ENCODE assay signal across 8 cellular contexts in the genomic region with DNA sequence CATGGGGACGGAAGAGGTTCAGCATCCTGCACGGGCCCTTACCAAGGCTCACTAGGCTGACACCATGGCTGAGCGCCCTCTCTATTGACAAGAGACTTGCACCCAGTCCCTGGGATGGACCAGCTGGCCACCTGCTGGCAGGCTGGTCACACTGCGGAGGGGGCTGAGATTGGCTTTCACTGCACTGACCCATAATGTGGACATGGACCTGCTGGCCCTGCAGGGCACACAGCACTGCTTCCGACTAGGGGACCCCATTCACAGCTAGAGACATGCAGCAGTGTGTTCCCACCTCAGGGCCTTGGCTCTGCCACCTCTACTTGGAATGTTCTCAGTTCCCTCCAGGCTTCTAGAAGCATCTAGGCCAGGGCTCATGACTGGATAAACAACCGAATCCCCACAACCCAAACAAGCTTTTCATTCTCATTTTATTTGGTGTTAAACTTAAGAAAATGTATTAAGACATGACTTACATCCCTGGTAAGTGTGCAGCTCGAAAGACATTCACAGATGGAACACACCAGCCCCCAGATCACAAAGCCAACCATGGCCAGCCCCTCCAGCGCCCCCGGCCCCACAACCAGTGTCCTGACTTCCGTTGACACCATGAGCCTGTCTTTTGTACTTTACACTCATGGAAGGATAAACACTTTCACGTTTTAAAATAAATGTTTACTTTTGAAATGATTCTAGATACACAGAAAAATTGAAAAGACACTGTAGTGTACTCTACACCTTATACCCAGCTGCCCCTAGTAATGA. TPM values are rescaled to one million over a fixed set of nuclear protein-coding genes. Genes with fewer than 3 reads are reported as not detected.
A peak's percentile ranks its signal among the peaks of the same experiment; 100 is the strongest.
DNase-seq lines count a peak whose midpoint lies in the region; ATAC-seq and TF ChIP-seq lines count a peak whose summit lies in the region.

No MANE protein-coding gene starts in this region.

- H3K27ac ChIP-seq in DOHH2 (ENCODE audit: low read depth, low read length) (no peak overlapping the region), upper lobe of right lung (no peak overlapping the region)

- peak; percentile 97 for ATAC-seq in activated CD8-positive, alpha-beta T cell treated with anti-CD3 and anti-CD28 coated beads for 36 hours
- ATAC-seq in upper lobe of right lung (peak; percentile 92), HG02884 (IDR thresholded peaks at IDR 0.05; ENCODE audit: unreplicated experiment) (no peak), HG02938 (IDR thresholded peaks at IDR 0.05; ENCODE audit: unreplicated experiment) (no peak)

- no peaks in the 10 kb centered on the region for H3K9me3 Mint-ChIP-seq in activated CD8-positive, alpha-beta T cell treated with anti-CD3 and anti-CD28 coated beads for 36 hours
- H3K9me3 Mint-ChIP-seq in nephron progenitor cell: no peaks in the 10 kb centered on the region

- POLR2A ChIA-PET in activated CD8-positive, alpha-beta T cell treated with anti-CD3 and anti-CD28 coated beads for 36 hours (lab: Charles Lee): no interaction called here

- no peaks in the 10 kb centered on the region for H3F3A ChIP-seq in DOHH2 (ENCODE audit: control insufficient read depth, insufficient read depth)
- no peaks in the 10 kb centered on the region for H3F3A ChIP-seq in Loucy (ENCODE audit: low read depth)

- no peaks in the 10 kb centered on the region for H3K27me3 Mint-ChIP-seq in activated CD8-positive, alpha-beta T cell treated with anti-CD3 and anti-CD28 coated beads for 36 hours
- no peaks in the 10 kb centered on the region for H3K27me3 Mint-ChIP-seq in nephron progenitor cell (ENCODE audit: low read depth, poor library complexity)

- TF ChIP-seq CTCF in DOHH2 (IDR thresholded peaks at IDR 0.05; ENCODE audit: low read depth, low read length, poor library complexity, severe bottlenecking): peak; percentile 54
- TF ChIP-seq CTCF in Loucy (conservative IDR thresholded peaks at IDR 0.05; ENCODE audit: low read length): peak; percentile 75
- peak; percentile 68 for TF ChIP-seq CTCF in activated CD8-positive, alpha-beta T cell treated with anti-CD3 and anti-CD28 coated beads for 36 hours (IDR thresholded peaks at IDR 0.05)
- TF ChIP-seq CTCF in nephron progenitor cell (IDR thresholded peaks at IDR 0.05): peak; percentile 60
- TF ChIP-seq CTCF in upper lobe of right lung (IDR thresholded peaks at IDR 0.05): peak; percentile 86

- CTCF ChIA-PET in activated CD8-positive, alpha-beta T cell treated with anti-CD3 and anti-CD28 coated beads for 36 hours (lab: Charles Lee): interaction anchor here (0.7 to 2.5 kb wide), 10 partner anchors 13 to 203 kb away, joined by 3 to 12 read pairs (median 4); a partner anchor contains a TSS

- no peak overlapping the region for H2AFZ ChIP-seq in Loucy (ENCODE audit: low read length)

- intact Hi-C loops in activated CD8-positive, alpha-beta T cell treated with anti-CD3 and anti-CD28 coated beads for 36 hours (cut with micrococcal nuclease): loop anchor here (5.0 kb wide), 1 partner anchor 192 kb away; no protein-coding TSS in a partner anchor
- intact Hi-C loops in upper lobe of right lung (cut with DNase I): loop anchor here (10.0 kb wide), 1 partner anchor 180 kb away; no protein-coding TSS in a partner anchor

- H3K36me3 ChIP-seq in DOHH2 (ENCODE audit: control insufficient read depth, low read length) (no peaks in the 10 kb centered on the region), Loucy (ENCODE audit: insufficient read depth, low read length) (no peaks in the 10 kb centered on the region), upper lobe of right lung (no peaks in the 10 kb centered on the region)

- no peaks in the 10 kb centered on the region for H3K9me2 ChIP-seq in DOHH2 (replicated peaks; ENCODE audit: control insufficient read depth, low read length)
- H3K9me2 ChIP-seq in Loucy (replicated peaks; ENCODE audit: low read depth, low read length): no peaks in the 10 kb centered on the region

- H3K9ac ChIP-seq in Loucy (ENCODE audit: low read depth, low read length, poor library complexity, severe bottlenecking): no peak overlapping the region

- H3K9me3 ChIP-seq in DOHH2 (ENCODE audit: control insufficient read depth, insufficient read depth, low read length) (no peaks in the 10 kb centered on the region), Loucy (ENCODE audit: insufficient read depth, low read depth, low read length) (no peaks in the 10 kb centered on the region), upper lobe of right lung (no peaks in the 10 kb centered on the region)

- no peak for TF ChIP-seq POLR2A in erythroblast (IDR thresholded peaks at IDR 0.05; ENCODE audit: low read length)

- H3K4me1 ChIP-seq in DOHH2 (ENCODE audit: control insufficient read depth, low read length): no peaks in the 10 kb centered on the region
- H3K4me1 ChIP-seq in Loucy (ENCODE audit: insufficient read depth, low read length, poor library complexity, severe bottlenecking): no peaks in the 10 kb centered on the region
- no peaks in the 10 kb centered on the region for H3K4me1 ChIP-seq in upper lobe of right lung

- H3K4me2 ChIP-seq in DOHH2 (ENCODE audit: low read length) (no peak overlapping the region), Loucy (ENCODE audit: low read depth, low read length, poor library complexity, severe bottlenecking) (no peak overlapping the region)

- H3K27me3 ChIP-seq in DOHH2 (ENCODE audit: control insufficient read depth, low read length): peaks cover 19% of the 10 kb centered on the region
- no peaks in the 10 kb centered on the region for H3K27me3 ChIP-seq in Loucy (ENCODE audit: insufficient read depth, low read length, poor library complexity, severe bottlenecking)
- no peaks in the 10 kb centered on the region for H3K27me3 ChIP-seq in upper lobe of right lung

- H3K27ac Mint-ChIP-seq in activated CD8-positive, alpha-beta T cell treated with anti-CD3 and anti-CD28 coated beads for 36 hours: no peak overlapping the region
- no peak overlapping the region for H3K27ac Mint-ChIP-seq in nephron progenitor cell

- no peak overlapping the region for H3K4me3 Mint-ChIP-seq in activated CD8-positive, alpha-beta T cell treated with anti-CD3 and anti-CD28 coated beads for 36 hours
- no peak overlapping the region for H3K4me3 Mint-ChIP-seq in nephron progenitor cell

- no peaks in the 10 kb centered on the region for H4K20me1 ChIP-seq in DOHH2 (ENCODE audit: control insufficient read depth, insufficient read depth, low read depth, low read length)
- H4K20me1 ChIP-seq in Loucy (ENCODE audit: insufficient read depth, low read length, poor library complexity, severe bottlenecking): no peaks in the 10 kb centered on the region

- no peaks in the 10 kb centered on the region for H3K36me3 Mint-ChIP-seq in activated CD8-positive, alpha-beta T cell treated with anti-CD3 and anti-CD28 coated beads for 36 hours (ENCODE audit: low read depth)
- no peaks in the 10 kb centered on the region for H3K36me3 Mint-ChIP-seq in nephron progenitor cell (ENCODE audit: low read depth)

- H3K4me1 Mint-ChIP-seq in activated CD8-positive, alpha-beta T cell treated with anti-CD3 and anti-CD28 coated beads for 36 hours (ENCODE audit: low read depth): no peaks in the 10 kb centered on the region
- H3K4me1 Mint-ChIP-seq in nephron progenitor cell: no peaks in the 10 kb centered on the region

- peak; percentile 70 for DNase-seq in activated CD8-positive, alpha-beta T cell treated with anti-CD3 and anti-CD28 coated beads for 36 hours
- peak; percentile 56 to 74 for DNase-seq in erythroblast (lab: John Stamatoyannopoulos, UW)
- DNase-seq in nephron progenitor cell: peak; percentile 55
- DNase-seq in upper lobe of right lung: peak; percentile 83

- no peak overlapping the region for H3K4me3 ChIP-seq in DOHH2 (ENCODE audit: low read length)
- no peak overlapping the region for H3K4me3 ChIP-seq in Loucy (ENCODE audit: low read length, poor library complexity, severe bottlenecking)
- no peak overlapping the region for H3K4me3 ChIP-seq in upper lobe of right lung

- no peaks in the 10 kb centered on the region for H3K79me2 ChIP-seq in DOHH2 (ENCODE audit: control insufficient read depth, low read length)
- H3K79me2 ChIP-seq in Loucy (ENCODE audit: insufficient read depth, low read length): no peaks in the 10 kb centered on the region

RNA-seq across cellular contexts. Expression of a gene that starts 9.3 kb away (rescaled TPM):
- total RNA-seq in activated CD8-positive, alpha-beta T cell treated with anti-CD3 and anti-CD28 coated beads for 36 hours: not detected
- total RNA-seq in upper lobe of right lung: not detected

RNA-seq across cellular contexts. Expression of a gene that starts 18.9 kb away (rescaled TPM):
- 10 to 100 TPM; 44.1 to 45.7 TPM for total RNA-seq in activated CD8-positive, alpha-beta T cell treated with anti-CD3 and anti-CD28 coated beads for 36 hours
- 42.3 TPM for total RNA-seq in upper lobe of right lung

RNA-seq across cellular contexts. Expression of a gene that starts 23.1 kb away (rescaled TPM):
- total RNA-seq in activated CD8-positive, alpha-beta T cell treated with anti-CD3 and anti-CD28 coated beads for 36 hours: not detected
- total RNA-seq in upper lobe of right lung: 10.7 TPM

RNA-seq across cellular contexts. Expression of a gene that starts 27.1 kb away (rescaled TPM):
- total RNA-seq in activated CD8-positive, alpha-beta T cell treated with anti-CD3 and anti-CD28 coated beads for 36 hours: not detected
- not detected for total RNA-seq in upper lobe of right lung

RNA-seq across cellular contexts. Expression of a gene that starts 48.8 kb away (rescaled TPM):
- not detected for total RNA-seq in activated CD8-positive, alpha-beta T cell treated with anti-CD3 and anti-CD28 coated beads for 36 hours
- total RNA-seq in upper lobe of right lung: 0.35 TPM

Comparison
In these comparisons a context has a peak if more than half of its experiments do, and no peak if none do; other contexts are left out.
1. ATAC-seq: peak in activated CD8-positive, alpha-beta T cell treated with anti-CD3 and anti-CD28 coated beads for 36 hours (single experiment) and upper lobe of right lung (single experiment); none in HG02884 (single experiment) and HG02938 (single experiment).
2. RNA of a gene that starts 23.1 kb away (total RNA-seq): 10.7 TPM in upper lobe of right lung (single experiment); not detected in activated CD8-positive, alpha-beta T cell treated with anti-CD3 and anti-CD28 coated beads for 36 hours; every median in the first group is over 10 times any median in the second.
3. Peak in every context shown above with its lines, with median percentiles within 50 percentile points of each other: CTCF ChIP-seq and DNase-seq.